ENCODE assay signal across 1 cellular context in the genomic region with DNA sequence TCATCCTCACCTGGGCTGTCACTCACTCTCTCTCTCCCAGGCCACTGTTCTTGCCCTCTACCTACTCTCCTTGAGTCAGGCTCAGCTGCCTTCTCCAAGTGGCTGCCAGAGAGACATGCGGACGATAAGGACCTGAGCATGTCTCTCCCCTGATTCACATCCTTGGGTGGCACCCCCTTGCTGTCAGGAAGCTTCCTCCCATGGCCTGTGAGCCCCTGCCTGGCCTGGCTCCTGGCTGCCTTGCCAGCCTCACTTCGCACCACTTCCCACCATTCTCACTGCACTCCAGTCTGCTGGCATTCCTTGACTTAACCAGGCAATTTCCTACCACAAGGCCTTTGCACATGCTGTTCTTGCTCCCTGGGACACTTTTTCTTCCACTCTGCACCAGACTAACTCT.
TF ChIP-seq lines count a peak whose summit lies in the region.

No MANE protein-coding gene starts in this region.

TF ChIP-seq in H1, 55 proteins besides CTCF, POLR2A, EP300 and RAD21:
- no peak for TF ChIP-seq SP1 (IDR thresholded peaks at IDR 0.05; ENCODE audit: low read depth, low read length)
- no peak for TF ChIP-seq SP4 (IDR thresholded peaks at IDR 0.05; ENCODE audit: low read length)
- TF ChIP-seq NANOG (IDR thresholded peaks at IDR 0.05; ENCODE audit: insufficient read depth, low read depth, low read length, poor library complexity, severe bottlenecking), result no peak
- no peak for TF ChIP-seq YY1 (IDR thresholded peaks at IDR 0.05; ENCODE audit: low read depth, low read length)
- no peak for TF ChIP-seq TAF1 (IDR thresholded peaks at IDR 0.05; ENCODE audit: low read depth, low read length)
- TF ChIP-seq CEBPB (IDR thresholded peaks at IDR 0.05; ENCODE audit: low read depth, low read length), result no peak
- TF ChIP-seq SUZ12 (IDR thresholded peaks at IDR 0.05; ENCODE audit: low read length), result no peak
- TF ChIP-seq HDAC2 (IDR thresholded peaks at IDR 0.05; ENCODE audit: borderline replicate concordance in 1 of 2, low read depth in 2 of 2, low read length in 2 of 2), result no peak
- TF ChIP-seq BRCA1 (IDR thresholded peaks at IDR 0.05; ENCODE audit: low read depth, low read length), result no peak
- no peak for TF ChIP-seq CBX8 (IDR thresholded peaks at IDR 0.05; ENCODE audit: borderline replicate concordance, low read depth, low read length)
- TF ChIP-seq PHF8 (conservative IDR thresholded peaks at IDR 0.05; ENCODE audit: low read depth, low read length), result no peak
- no peak for TF ChIP-seq BACH1 (IDR thresholded peaks at IDR 0.05; ENCODE audit: low read length)
- TF ChIP-seq TAF7 (optimal IDR thresholded peaks at IDR 0.05; ENCODE audit: borderline replicate concordance, low read depth, low read length), result no peak
- TF ChIP-seq POLR2AphosphoS5 (IDR thresholded peaks at IDR 0.05; ENCODE audit: low read depth, low read length), result no peak
- TF ChIP-seq SIRT6 (IDR thresholded peaks at IDR 0.05; ENCODE audit: low read length), result no peak
